8 cellular contexts compared by ENCODE assay signal in genomic region chrX:46447384-46447783, GRCh38.
DNase-seq lines count a peak whose midpoint lies in the region; ATAC-seq and TF ChIP-seq lines count a peak whose summit lies in the region.

No MANE protein-coding gene starts in this region.

- H3K4me1 Mint-ChIP-seq in CD8-positive, alpha-beta T cell (ENCODE audit: low read depth): peaks cover 28% of the 10 kb centered on the region
- H3K4me1 Mint-ChIP-seq in activated T-helper 2 cell treated with anti-CD3 and anti-CD28 coated beads, Interferon-gamma antibody, Interleukin-2, Interleukin-4, amounts not matched to agents 10 μg/mL and 5 μg/mL and 100 μg/mL, durations not matched to agents 14 hours and 24 hours and 36 hours (ENCODE audit: low read depth): peaks cover 23% of the 10 kb centered on the region
- peaks cover 8 to 25% of the 10 kb centered on the region in 2 donors for H3K4me1 Mint-ChIP-seq in immature natural killer cell

- 0 to 44% (median 11%) methylated on average over 3 to 16 of the region's 16 CpGs for WGBS in stomach, 5 donors

- H3K27ac ChIP-seq in CD8-positive, alpha-beta T cell (ENCODE audit: low read depth, low read length): peak overlapping the region; percentile 82
- peak overlapping the region; percentile 30 to 87 (median 81) for H3K27ac ChIP-seq in stomach

- peak overlapping the region; percentile 85 for H3K4me3 ChIP-seq in CD8-positive, alpha-beta T cell (ENCODE audit: low read depth, low read length)
- peak overlapping the region; percentile 57 to 68 (median 63) for H3K4me3 ChIP-seq in stomach

- H3K27me3 Mint-ChIP-seq in CD8-positive, alpha-beta T cell (ENCODE audit: low read depth): no peaks in the 10 kb centered on the region
- no peaks in the 10 kb centered on the region for H3K27me3 Mint-ChIP-seq in activated T-helper 2 cell treated with anti-CD3 and anti-CD28 coated beads, Interferon-gamma antibody, Interleukin-2, Interleukin-4, amounts not matched to agents 10 μg/mL and 5 μg/mL and 100 μg/mL, durations not matched to agents 14 hours and 24 hours and 36 hours (ENCODE audit: low read depth)
- H3K27me3 Mint-ChIP-seq in immature natural killer cell (ENCODE audit: low read depth in 3 of 3): peaks cover 5 to 16% (median 9%) of the 10 kb centered on the region in 3 donors

- no peak for ATAC-seq in CD8-positive, alpha-beta T cell
- peak; percentile 8 for ATAC-seq in HG02763 (IDR thresholded peaks at IDR 0.05; ENCODE audit: unreplicated experiment)

- TF ChIP-seq EP300 in stomach (IDR thresholded peaks at IDR 0.05): no peak

- no peaks in the 10 kb centered on the region for H3K27me3 ChIP-seq in CD8-positive, alpha-beta T cell (ENCODE audit: insufficient read depth, low read length)
- no peaks in the 10 kb centered on the region for H3K27me3 ChIP-seq in stomach

- TF ChIP-seq POLR2A in stomach (IDR thresholded peaks at IDR 0.05): no peak

- peaks cover 16% of the 10 kb centered on the region for H3K4me1 ChIP-seq in CD8-positive, alpha-beta T cell (ENCODE audit: insufficient read depth, low read length)
- peaks cover 0 to 16% (median 8%) of the 10 kb centered on the region in 4 donors for H3K4me1 ChIP-seq in stomach

- no peaks in the 10 kb centered on the region for H3K9me3 ChIP-seq in CD8-positive, alpha-beta T cell (ENCODE audit: low read length)
- H3K9me3 ChIP-seq in stomach: no peaks in the 10 kb centered on the region

- intact Hi-C loops in CD8-positive, alpha-beta T cell (cut with DNase I, micrococcal nuclease): loop anchor here (1.0 to 10.0 kb wide), 6 partner anchors 98 to 785 kb away; partner anchors contain the start of genes ZNF674 (in 2 of the 2), CHST7 (in 1 of the 2), RP2 (in 1 of the 2) and USP11 (in 1 of the 2)
- intact Hi-C loops in activated T-helper 2 cell treated with anti-CD3 and anti-CD28 coated beads, Interferon-gamma antibody, Interleukin-2, Interleukin-4, amounts not matched to agents 10 μg/mL and 5 μg/mL and 100 μg/mL, durations not matched to agents 14 hours and 24 hours and 36 hours (cut with micrococcal nuclease): loop anchor here (1.0 to 10.0 kb wide), 3 partner anchors 98 to 390 kb away; partner anchors contain the start of genes RP2 and ZNF674
- intact Hi-C loops in stomach (cut with DNase I; ENCODE audit: low total_unique reads): no loop called here

- H3K4me3 Mint-ChIP-seq in CD8-positive, alpha-beta T cell: peak overlapping the region; percentile 84
- H3K4me3 Mint-ChIP-seq in activated T-helper 2 cell treated with anti-CD3 and anti-CD28 coated beads, Interferon-gamma antibody, Interleukin-2, Interleukin-4, amounts not matched to agents 10 μg/mL and 5 μg/mL and 100 μg/mL, durations not matched to agents 14 hours and 24 hours and 36 hours (ENCODE audit: low read depth): peak overlapping the region; percentile 84
- peak overlapping the region; percentile 83 to 89 (median 88) for H3K4me3 Mint-ChIP-seq in immature natural killer cell

- POLR2A ChIA-PET in CD8-positive, alpha-beta T cell (lab: Charles Lee): interaction anchor here (1.4 kb wide), 1 partner anchor 641 kb away, joined by 3 read pairs; no protein-coding TSS in a partner anchor

- DNase-seq in CD8-positive, alpha-beta T cell: no peak
- DNase-seq in activated T-helper 2 cell treated with anti-CD3 and anti-CD28 coated beads, Interferon-gamma antibody, Interleukin-2, Interleukin-4, amounts not matched to agents 10 μg/mL and 5 μg/mL and 100 μg/mL, durations not matched to agents 14 hours and 24 hours and 36 hours (ENCODE audit: low spot score): no peak
- DNase-seq in immature natural killer cell (no peak), stomach (no peak), NCI-H1930 (lab: John Stamatoyannopoulos, UW) (no peak), NCI-H774 (lab: John Stamatoyannopoulos, UW) (no peak)
- DNase-seq in effector CD8-positive, alpha-beta T cell (lab: John Stamatoyannopoulos, UW): no peak

- TF ChIP-seq CTCF in CD8-positive, alpha-beta T cell (IDR thresholded peaks at IDR 0.05): no peak
- TF ChIP-seq CTCF in stomach (IDR thresholded peaks at IDR 0.05): no peak

- CTCF ChIA-PET in CD8-positive, alpha-beta T cell (lab: Charles Lee): no interaction called here

- H3K27ac Mint-ChIP-seq in CD8-positive, alpha-beta T cell: peak overlapping the region; percentile 94
- peak overlapping the region; percentile 90 for H3K27ac Mint-ChIP-seq in activated T-helper 2 cell treated with anti-CD3 and anti-CD28 coated beads, Interferon-gamma antibody, Interleukin-2, Interleukin-4, amounts not matched to agents 10 μg/mL and 5 μg/mL and 100 μg/mL, durations not matched to agents 14 hours and 24 hours and 36 hours
- peak overlapping the region; percentile 95 to 99 (median 98) for H3K27ac Mint-ChIP-seq in immature natural killer cell

- no peaks in the 10 kb centered on the region for H3K9me3 Mint-ChIP-seq in CD8-positive, alpha-beta T cell
- no peaks in the 10 kb centered on the region for H3K9me3 Mint-ChIP-seq in activated T-helper 2 cell treated with anti-CD3 and anti-CD28 coated beads, Interferon-gamma antibody, Interleukin-2, Interleukin-4, amounts not matched to agents 10 μg/mL and 5 μg/mL and 100 μg/mL, durations not matched to agents 14 hours and 24 hours and 36 hours
- no peaks in the 10 kb centered on the region for H3K9me3 Mint-ChIP-seq in immature natural killer cell

- no peaks in the 10 kb centered on the region for H3K36me3 ChIP-seq in CD8-positive, alpha-beta T cell (ENCODE audit: insufficient read depth, low read length)
- peaks cover 0 to 29% (median 16%) of the 10 kb centered on the region in 4 donors for H3K36me3 ChIP-seq in stomach

- H3K36me3 Mint-ChIP-seq in CD8-positive, alpha-beta T cell: peaks cover 33% of the 10 kb centered on the region
- peaks cover 33% of the 10 kb centered on the region for H3K36me3 Mint-ChIP-seq in activated T-helper 2 cell treated with anti-CD3 and anti-CD28 coated beads, Interferon-gamma antibody, Interleukin-2, Interleukin-4, amounts not matched to agents 10 μg/mL and 5 μg/mL and 100 μg/mL, durations not matched to agents 14 hours and 24 hours and 36 hours (ENCODE audit: low read depth)
- H3K36me3 Mint-ChIP-seq in immature natural killer cell: peaks cover 4 to 7% (median 4%) of the 10 kb centered on the region in 3 donors
